ENCODE assay signal across 21 cellular contexts in genomic region chr1:240366636-240367035, GRCh38.
"Had no signal": no experiment of that assay in that cellular context is flagged by ENCODE, and none has a peak within 500 bp of the region (broad histone marks: within the 10 kb centered on the region; RNA-seq: fewer than 3 reads in every experiment).

No MANE protein-coding gene starts in this region.

- DNase-seq: colonic mucosa; cortex of kidney; dermis blood vessel endothelial cell; dorsolateral prefrontal cortex; effector CD4-positive, alpha-beta T cell; effector CD8-positive, alpha-beta T cell; effector memory CD4-positive, alpha-beta T cell; effector memory CD8-positive, alpha-beta T cell; endodermal cell; erythroblast; esophagus squamous epithelium; foreskin fibroblast; foreskin keratinocyte; foreskin melanocyte; gastrocnemius medialis; glutamatergic neuron; head of caudate nucleus; heart left ventricle; heart right ventricle had no signal

- ATAC-seq: effector memory CD8-positive, alpha-beta T cell; esophagus mucosa; foreskin keratinocyte; gastrocnemius medialis; gastroesophageal sphincter; heart left ventricle; heart right ventricle had no signal
